In the genomic region with DNA sequence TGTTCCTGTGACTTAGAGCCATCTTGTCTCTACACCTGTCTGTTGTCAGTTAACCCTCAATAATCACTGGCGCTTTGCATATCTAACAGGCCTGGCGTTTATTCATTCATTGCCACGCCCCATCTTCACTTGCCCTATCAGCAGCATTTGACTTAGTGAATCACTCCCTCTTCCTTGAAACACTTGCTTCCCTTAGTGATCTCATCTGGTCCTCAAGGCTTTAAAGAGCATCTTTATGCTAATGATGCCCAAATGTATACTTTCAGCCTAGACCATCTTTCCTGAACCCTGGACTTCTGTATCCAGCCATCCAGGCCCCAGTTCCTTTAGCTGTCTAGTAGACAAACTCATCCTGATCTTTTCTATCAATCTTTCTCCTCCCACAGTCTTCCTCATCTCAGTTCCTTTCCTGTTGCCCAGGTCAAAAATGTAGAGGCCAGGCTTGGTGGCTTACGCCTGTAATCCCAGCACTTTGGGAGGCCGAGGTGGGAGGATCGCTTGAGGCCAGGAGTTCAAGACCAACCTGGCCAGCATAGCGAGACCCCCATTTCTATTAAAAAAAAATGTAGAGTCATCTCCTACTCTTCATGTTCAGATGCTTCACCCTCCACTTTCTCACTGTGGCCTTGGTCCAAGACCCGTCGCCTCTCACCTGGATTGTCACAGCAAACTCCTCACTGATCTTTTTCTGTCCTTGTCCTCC, we compare ENCODE assay signal across 12 cellular contexts. TPM values are rescaled to one million over a fixed set of nuclear protein-coding genes. Genes with fewer than 3 reads are reported as not detected.
DNase-seq lines count a peak whose midpoint lies in the region; ATAC-seq and TF ChIP-seq lines count a peak whose summit lies in the region.
"Had no signal": no experiment of that assay in that cellular context is flagged by ENCODE, and none has a peak within 500 bp of the region (broad histone marks: within the 10 kb centered on the region; RNA-seq: fewer than 3 reads in every experiment).

No MANE protein-coding gene starts in this region.

- DNase-seq in NCI-H748 (lab: John Stamatoyannopoulos, UW; ENCODE audit: unreplicated experiment) = peak; percentile 11
- no peak for DNase-seq in NCI-H748 treated with DMSO at 0.1 percent for 48 hours (lab: John Stamatoyannopoulos, UW)
- peak; percentile 51 for DNase-seq in IMR-90
- no peak for DNase-seq in nephron progenitor cell
- no peak for DNase-seq in NCI-H1048 (lab: John Stamatoyannopoulos, UW)
- DNase-seq in NCI-H510A (lab: John Stamatoyannopoulos, UW) = no peak
- DNase-seq in middle frontal gyrus (ENCODE audit: extremely low spot score, low spot score) = no peak
- DNase-seq: ACHN, NCI-H1436, nucleus accumbens, SHP77 treated with DMSO at 0.1 percent for 48 hours had no signal

- H3K4me2 ChIP-seq in IMR-90 (ENCODE audit: low read depth, low read length) = no peak overlapping the region

- H3K27ac Mint-ChIP-seq in brain (peak overlapping the region in 4 of 5 experiments; percentile 18 to 97 (median 90)), nephron progenitor cell (peak overlapping the region; percentile 91)

- peaks cover 0 to 3% (median 0%) of the 10 kb centered on the region in 5 experiments for H3K9me3 Mint-ChIP-seq in brain
- H3K9me3 Mint-ChIP-seq in nephron progenitor cell = no peaks in the 10 kb centered on the region

- TF ChIP-seq POLR2A in IMR-90 (IDR thresholded peaks at IDR 0.05; ENCODE audit: low read depth, low read length) = no peak

- H4K91ac ChIP-seq in IMR-90 (ENCODE audit: insufficient read depth, low read depth, low read length) = no peak overlapping the region

- no peaks in the 10 kb centered on the region for H3K9me3 ChIP-seq in IMR-90 (ENCODE audit: control insufficient read depth, insufficient read depth, low read length)

- peaks cover 20% of the 10 kb centered on the region; the same call in 1 of the 2 replicates for H3K27me3 ChIP-seq in IMR-90 (ENCODE audit: control insufficient read depth, insufficient read depth, low read length)

- no peak overlapping the region for H3K27ac ChIP-seq in IMR-90 (ENCODE audit: insufficient read depth, low read length)

- no peak overlapping the region for H3K4ac ChIP-seq in IMR-90 (ENCODE audit: low read depth, low read length)

- no peak overlapping the region for H4K8ac ChIP-seq in IMR-90 (ENCODE audit: low read depth in 2 of 2, low read length in 2 of 2)

- dilution Hi-C loops in IMR-90 (cut with HindIII; ENCODE audit: low sequenced_read_pairs, unreplicated experiment) = no loop called here

- BruUV-seq in IMR-90 (replicated peaks; lab: Mats Ljungman, UMichigan) = no TSS peak

- in situ Hi-C loops in IMR-90 (cut with MboI; ENCODE audit: low sequenced_read_pairs) = no loop called here

- H2BK15ac ChIP-seq in IMR-90 (ENCODE audit: low read depth, low read length) = no peak overlapping the region

- no peak for TF ChIP-seq CTCF in IMR-90 (conservative IDR thresholded peaks at IDR 0.05; ENCODE audit: low read depth, low read length)
- TF ChIP-seq CTCF in brain (conservative IDR thresholded peaks at IDR 0.05) = no peak
- no peak for TF ChIP-seq CTCF in nephron progenitor cell (IDR thresholded peaks at IDR 0.05)

- no peak overlapping the region for H3K14ac ChIP-seq in IMR-90 (replicated peaks; ENCODE audit: low read depth, low read length)

- POLR2A ChIA-PET in IMR-90 (lab: Charles Lee; ENCODE audit: unreplicated experiment) = no interaction called here

- peaks cover 16% of the 10 kb centered on the region for H3K9me1 ChIP-seq in IMR-90 (ENCODE audit: insufficient read depth, low read length)

- H2AFZ ChIP-seq in IMR-90 (replicated peaks; ENCODE audit: low read length, poor library complexity) = no peak overlapping the region

- H2AK9ac ChIP-seq in IMR-90 (replicated peaks; ENCODE audit: low read depth, low read length, poor library complexity) = no peak overlapping the region

- no peak overlapping the region for H3K4me3 ChIP-seq in IMR-90 (ENCODE audit: insufficient read depth, low read depth, low read length)

- peak overlapping the region; percentile 87 to 94 (median 91) for H3K4me3 Mint-ChIP-seq in brain
- peak overlapping the region; percentile 97 for H3K4me3 Mint-ChIP-seq in nephron progenitor cell

- H3K23ac ChIP-seq in IMR-90 (ENCODE audit: low read depth, low read length) = no peak overlapping the region

- CTCF ChIA-PET in IMR-90 (lab: Yijun Ruan, JAX) = no interaction called here

- no peak for TF ChIP-seq RAD21 in IMR-90 (IDR thresholded peaks at IDR 0.05; ENCODE audit: low read length)

- H3K4me1 Mint-ChIP-seq in brain (peaks cover 55% of the 10 kb centered on the region), nephron progenitor cell (peaks cover 66% of the 10 kb centered on the region)

- 84% methylated on average over 9 of the region's 9 CpGs; no CpG with 5 or more reads in 1 of the 2 experiments for WGBS in IMR-90 (ENCODE audit: extremely low coverage in 2 of 2, insufficient read length in 1 of 2), 2 experiments

- intact Hi-C loops in IMR-90 (cut with micrococcal nuclease) = no loop called here

- no peak overlapping the region for H2AK5ac ChIP-seq in IMR-90 (ENCODE audit: low read depth, low read length)

- peaks cover 7% of the 10 kb centered on the region; the same call in 1 of the 2 replicates for H4K20me1 ChIP-seq in IMR-90 (ENCODE audit: insufficient read depth, low read length)

- H3K56ac ChIP-seq in IMR-90 (ENCODE audit: extremely low read depth, insufficient read depth, low read length) = no peak overlapping the region

- H3K79me1 ChIP-seq in IMR-90 (ENCODE audit: low read depth in 1 of 2, low read length in 2 of 2) = peaks cover 0 to 18% of the 10 kb centered on the region in 2 experiments; a peak in 2 of 4 replicates

- H2BK120ac ChIP-seq in IMR-90 (ENCODE audit: low read depth, low read length) = no peak overlapping the region

- H3K27me3 Mint-ChIP-seq in brain = peaks cover 7% of the 10 kb centered on the region
- peaks cover 9% of the 10 kb centered on the region for H3K27me3 Mint-ChIP-seq in nephron progenitor cell (ENCODE audit: low read depth, poor library complexity)

- ATAC-seq in IMR-90 (ENCODE audit: low read depth) = 0 out of 2 replicates have a peak, but pooled peaks have one; percentile 9

- H4K5ac ChIP-seq in IMR-90 (ENCODE audit: low read depth, low read length) = no peak overlapping the region

- H3K36me3 Mint-ChIP-seq in brain = no peaks in the 10 kb centered on the region
- no peaks in the 10 kb centered on the region for H3K36me3 Mint-ChIP-seq in nephron progenitor cell (ENCODE audit: low read depth)

- H3K9ac ChIP-seq in IMR-90 (ENCODE audit: low read depth, low read length) = no peak overlapping the region

- no peak overlapping the region for H2BK20ac ChIP-seq in IMR-90 (ENCODE audit: low read depth, low read length)

- H3K4me1 ChIP-seq in IMR-90 (ENCODE audit: control insufficient read depth, insufficient read depth, low read length) = peaks cover 7% of the 10 kb centered on the region

- no peak overlapping the region for H2BK5ac ChIP-seq in IMR-90 (ENCODE audit: low read depth, low read length, poor library complexity, severe bottlenecking)

- no peak overlapping the region for H3K18ac ChIP-seq in IMR-90 (ENCODE audit: low read depth, low read length)

- H3K36me3 ChIP-seq in IMR-90 (ENCODE audit: control insufficient read depth, insufficient read depth, low read length) = no peaks in the 10 kb centered on the region

TF ChIP-seq in IMR-90, 13 proteins besides CTCF, POLR2A, EP300 and RAD21:
- TF ChIP-seq CHD1 (IDR thresholded peaks at IDR 0.05; ENCODE audit: low read depth, low read length) (no peak), BHLHE40 (IDR thresholded peaks at IDR 0.05; ENCODE audit: low read depth, low read length) (no peak), MAZ (IDR thresholded peaks at IDR 0.05; ENCODE audit: borderline replicate concordance, low read depth, low read length) (no peak), RFX5 (IDR thresholded peaks at IDR 0.05; ENCODE audit: low read depth, low read length) (no peak), CEBPB (IDR thresholded peaks at IDR 0.05; ENCODE audit: low read depth, low read length) (no peak), FOS (IDR thresholded peaks at IDR 0.05; ENCODE audit: low read depth, low read length) (no peak), SMC3 (IDR thresholded peaks at IDR 0.05; ENCODE audit: low read depth, low read length) (no peak), NFE2L2 (IDR thresholded peaks at IDR 0.05; ENCODE audit: low read depth, low read length) (no peak)
- TF ChIP-seq, protein P1, sequence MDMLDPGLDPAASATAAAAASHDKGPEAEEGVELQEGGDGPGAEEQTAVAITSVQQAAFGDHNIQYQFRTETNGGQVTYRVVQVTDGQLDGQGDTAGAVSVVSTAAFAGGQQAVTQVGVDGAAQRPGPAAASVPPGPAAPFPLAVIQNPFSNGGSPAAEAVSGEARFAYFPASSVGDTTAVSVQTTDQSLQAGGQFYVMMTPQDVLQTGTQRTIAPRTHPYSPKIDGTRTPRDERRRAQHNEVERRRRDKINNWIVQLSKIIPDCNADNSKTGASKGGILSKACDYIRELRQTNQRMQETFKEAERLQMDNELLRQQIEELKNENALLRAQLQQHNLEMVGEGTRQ (IDR thresholded peaks at IDR 0.05; ENCODE audit: low read depth, low read length) = no peak

RNA-seq across cellular contexts. Expression of a gene that starts 1.4 kb away (rescaled TPM):
- total RNA-seq in IMR-90 (2012; rRNA removed) = 0.54 and 0.56 TPM in 2 replicates
- polyA plus RNA-seq in IMR-90 (2012; rRNA removed) (2.3 and 2.7 TPM in 2 replicates), brain (ENCODE audit: insufficient read depth, low read depth, low replicate concordance) (1.4 TPM)
- polyA plus RNA-seq in IMR-90 (2012; cell fraction: cytosol; rRNA removed) = 1.2 and 2.6 TPM in 2 replicates
- polyA plus RNA-seq in IMR-90 (2012; cell fraction: nucleus; rRNA removed; ENCODE audit: low replicate concordance) = 12.3 and 14.6 TPM in 2 replicates

RNA-seq across cellular contexts. Expression of a gene that starts 46.3 kb away (rescaled TPM):
- total RNA-seq in IMR-90 (2012; rRNA removed) = under 0.01 and 0.18 TPM in 2 replicates
- polyA plus RNA-seq in IMR-90 (2012; rRNA removed) (0.19 and 0.32 TPM in 2 replicates), brain (ENCODE audit: insufficient read depth, low read depth, low replicate concordance) (0.63 TPM)
- polyA plus RNA-seq in IMR-90 (2012; cell fraction: cytosol; rRNA removed) = 0.03 and 0.12 TPM in 2 replicates
- 0.27 and 0.29 TPM in 2 replicates for polyA plus RNA-seq in IMR-90 (2012; cell fraction: nucleus; rRNA removed; ENCODE audit: low replicate concordance)

Comparison
In these comparisons a context has a peak if more than half of its experiments do, and no peak if none do; other contexts are left out.
1. DNase-seq: peak in NCI-H748 (single experiment) and IMR-90 (single experiment); none in NCI-H748 treated with DMSO at 0.1 percent for 48 hours (single experiment), nephron progenitor cell (single experiment), NCI-H1048 (single experiment), NCI-H510A (single experiment) and middle frontal gyrus (single experiment).